9 cellular contexts compared by ENCODE assay signal in the genomic region with DNA sequence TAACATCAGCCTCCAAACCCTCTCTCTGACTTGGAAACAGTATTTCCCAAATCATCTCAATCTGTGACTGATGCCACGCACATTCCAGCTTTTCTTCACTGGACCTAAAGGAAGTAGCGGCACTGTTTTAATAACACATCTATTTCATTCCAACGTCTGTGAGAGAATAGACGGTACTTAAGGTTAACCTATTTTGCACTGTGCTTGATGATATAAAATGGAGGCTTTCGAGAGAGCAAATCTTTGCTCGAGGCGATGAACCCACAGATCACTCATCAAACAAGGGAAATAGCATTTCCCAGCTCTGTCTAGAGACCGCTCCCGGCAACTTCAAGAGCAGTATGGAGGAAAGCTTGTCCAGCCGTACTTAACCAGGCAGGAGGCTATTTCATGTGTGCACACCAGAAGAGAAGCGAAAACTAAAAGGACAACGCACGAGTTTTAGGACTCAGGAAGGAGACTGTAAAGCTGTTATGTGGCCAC. TPM values are rescaled to one million over a fixed set of nuclear protein-coding genes. Genes with fewer than 3 reads are reported as not detected.
A peak's percentile ranks its signal among the peaks of the same experiment; 100 is the strongest.
DNase-seq lines count a peak whose midpoint lies in the region; ATAC-seq and TF ChIP-seq lines count a peak whose summit lies in the region.
"Had no signal": no experiment of that assay in that cellular context is flagged by ENCODE, and none has a peak within 500 bp of the region (broad histone marks: within the 10 kb centered on the region; RNA-seq: fewer than 3 reads in every experiment).

No MANE protein-coding gene starts in this region.

- H3K9me3 ChIP-seq in stomach smooth muscle (ENCODE audit: control insufficient read depth in 2 of 2, low read length in 2 of 2): no peaks in the 10 kb centered on the region

- peak overlapping the region; percentile 49 for H3K27ac ChIP-seq in stomach smooth muscle (ENCODE audit: low read length)
- H3K27ac ChIP-seq: 22Rv1 had no signal

- peaks cover 7% of the 10 kb centered on the region for H3K4me1 ChIP-seq in stomach smooth muscle (ENCODE audit: control insufficient read depth, insufficient read depth, low read length)

- H3K4me3 ChIP-seq in astrocyte of the spinal cord (ENCODE audit: low read depth, low read length) (peak overlapping the region; percentile 56), stomach smooth muscle (ENCODE audit: low read length in 2 of 2) (peak overlapping the region; percentile 76 to 85)

- peak overlapping the region; percentile 64 to 80 for H3K9ac ChIP-seq in stomach smooth muscle (ENCODE audit: low read length in 2 of 2)

- DNase-seq in DMS 273 (lab: John Stamatoyannopoulos, UW; ENCODE audit: unreplicated experiment) (peak; percentile 15), DMS 273 treated with DMSO at 0.1 percent for 48 hours (lab: John Stamatoyannopoulos, UW) (no peak), NCI-H2227 (lab: John Stamatoyannopoulos, UW; ENCODE audit: unreplicated experiment) (peak; percentile 26), astrocyte of the spinal cord (ENCODE audit: low read depth, low spot score) (peak; percentile 65), left lobe of liver (ENCODE audit: low spot score) (no peak)
- no peak for DNase-seq in activated CD4-positive, CD25-positive, alpha-beta regulatory T cell treated with anti-CD3 and anti-CD28 coated beads, Interleukin-2, amount 50 U/mL, for 72 hours

- no peaks in the 10 kb centered on the region for H3K27me3 ChIP-seq in stomach smooth muscle (ENCODE audit: control insufficient read depth in 1 of 2, insufficient read depth in 2 of 2, low read length in 2 of 2)

- ATAC-seq in left lobe of liver: peak; percentile 0
- no peak for ATAC-seq in GM19324 (IDR thresholded peaks at IDR 0.05; ENCODE audit: low FRiP score, unreplicated experiment)

- TF ChIP-seq CTCF in astrocyte of the spinal cord (IDR thresholded peaks at IDR 0.05; ENCODE audit: low read depth, low read length): no peak

- no peaks in the 10 kb centered on the region for H3K36me3 ChIP-seq in stomach smooth muscle (ENCODE audit: control insufficient read depth in 2 of 2, insufficient read depth in 2 of 2, low read length in 2 of 2)

- in situ Hi-C loops in astrocyte of the spinal cord (cut with HindIII; ENCODE audit: low sequenced_read_pairs): no loop called here

RNA-seq across cellular contexts. Expression of a gene that starts 2.9 kb away (rescaled TPM):
- total RNA-seq in left lobe of liver: 21.8 TPM

Comparison
In these comparisons a context has a peak if more than half of its experiments do, and no peak if none do; other contexts are left out.
1. DNase-seq: peak in DMS 273 (single experiment), NCI-H2227 (single experiment) and astrocyte of the spinal cord (single experiment); none in DMS 273 treated with DMSO at 0.1 percent for 48 hours (single experiment), left lobe of liver (single experiment) and activated CD4-positive, CD25-positive, alpha-beta regulatory T cell treated with anti-CD3 and anti-CD28 coated beads, Interleukin-2, amount 50 U/mL, for 72 hours (single experiment).